In the genomic region with DNA sequence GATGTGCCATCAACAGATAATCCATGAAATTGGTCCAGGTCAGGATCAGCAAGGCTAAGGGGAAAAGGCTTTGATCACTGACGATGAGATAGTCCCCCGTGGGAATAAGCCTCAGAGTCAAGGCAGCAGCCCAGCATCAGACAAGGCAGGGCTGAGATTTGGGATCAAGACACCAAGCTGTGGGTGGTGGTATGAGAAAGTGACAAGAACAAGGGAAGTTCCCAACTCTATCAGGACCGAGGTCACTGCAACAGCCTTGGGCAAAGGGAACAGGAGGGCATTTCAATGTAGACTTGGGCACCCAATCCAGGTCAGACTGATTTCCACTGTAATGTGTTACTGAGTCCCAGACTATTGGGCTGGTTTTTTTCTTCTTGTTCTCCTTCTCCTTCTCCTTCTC, we compare ENCODE assay signal across 16 cellular contexts. TPM values are rescaled to one million over a fixed set of nuclear protein-coding genes. Genes with fewer than 3 reads are reported as not detected.
"Had no signal": no experiment of that assay in that cellular context is flagged by ENCODE, and none has a peak within 500 bp of the region (broad histone marks: within the 10 kb centered on the region; RNA-seq: fewer than 3 reads in every experiment).

No MANE protein-coding gene starts in this region.

- FAIRE-seq: small intestine, TTC549 had no signal

- ATAC-seq: activated T-cell treated with anti-CD3 and anti-CD28 coated beads, Interleukin-2, amount 50 U/mL, for 4 hours; right cardiac atrium had no signal

- DNase-seq: activated CD4-positive, alpha-beta T cell treated with anti-CD3 and anti-CD28 coated beads, Interleukin-2, amount 50 U/mL, for 4 hours; activated gamma-delta T cell; activated T-cell treated with anti-CD3 and anti-CD28 coated beads, Interleukin-2, amount 50 U/mL, for 4 hours; amygdala; hippocampal formation; nucleus accumbens; right cardiac atrium; small intestine; stimulated activated naive CD4-positive, alpha-beta T cell; substantia nigra; T-helper 2 cell; trophoblast cell had no signal

RNA-seq across cellular contexts. Expression of a gene that starts 18.7 kb away (rescaled TPM):
- total RNA-seq: epithelial cell of proximal tubule, mesothelial cell of epicardium, myocyte had no signal
